Comparison of ENCODE assay signal across 8 cellular contexts in genomic region chr20:57596998-57597939, GRCh38. TPM values are rescaled to one million over a fixed set of nuclear protein-coding genes. Genes with fewer than 3 reads are reported as not detected.
DNase-seq lines count a peak whose midpoint lies in the region; ATAC-seq and TF ChIP-seq lines count a peak whose summit lies in the region.

No MANE protein-coding gene starts in this region.

- H3K27ac ChIP-seq in left lung: no peak overlapping the region

- H3K36me3 Mint-ChIP-seq in central memory CD8-positive, alpha-beta T cell (ENCODE audit: insufficient read depth): peaks cover 1% of the 10 kb centered on the region

- no peak overlapping the region for H3K4me3 ChIP-seq in left lung

- H3K27me3 Mint-ChIP-seq in central memory CD8-positive, alpha-beta T cell: no peaks in the 10 kb centered on the region

- H3K4me1 ChIP-seq in left lung: peaks cover 0 to 7% of the 10 kb centered on the region in 2 donors

- H3K9me3 ChIP-seq in left lung: no peaks in the 10 kb centered on the region

- TF ChIP-seq CTCF in left lung (IDR thresholded peaks at IDR 0.05): peak; percentile 95 to 96

- peak in 10 of 14 donors; percentile 3 to 71 (median 18) for DNase-seq in C1 segment of cervical spinal cord (lab: John Stamatoyannopoulos, UW)
- peak; percentile 49 to 76 for DNase-seq in NCI-H1930 (lab: John Stamatoyannopoulos, UW)
- peak; percentile 56 to 70 for DNase-seq in activated CD4-positive, alpha-beta T cell treated with anti-CD3 and anti-CD28 coated beads for 24 hours (ENCODE audit: low read depth in 2 of 2)
- DNase-seq in central memory CD8-positive, alpha-beta T cell (ENCODE audit: low spot score in 2 of 2): peak; percentile 54 to 72
- peak; percentile 62 to 94 for DNase-seq in left lung
- DNase-seq in stimulated activated CD4-positive, alpha-beta T cell treated with anti-CD3 and anti-CD28 coated beads, TNF-alpha, amount 100 ng/mL, for 4 hours (ENCODE audit: low read depth in 3 of 3): peak; percentile 54 to 65 (median 64)

- intact Hi-C loops in left lung (cut with DNase I): loop anchor here (5.0 to 10.0 kb wide), 3 partner anchors 92 to 610 kb away; no protein-coding TSS in a partner anchor

- peaks cover 0 to 4% of the 10 kb centered on the region in 2 donors for H3K27me3 ChIP-seq in left lung

- ATAC-seq in GM19467 (IDR thresholded peaks at IDR 0.05; ENCODE audit: unreplicated experiment): peak; percentile 52
- ATAC-seq in central memory CD8-positive, alpha-beta T cell (replicated peaks; ENCODE audit: extremely low read depth, poor library complexity, severe bottlenecking): peak; percentile 79
- peak; percentile 93 for ATAC-seq in left lung
- no peak for ATAC-seq in GM19328 (IDR thresholded peaks at IDR 0.05; ENCODE audit: unreplicated experiment)

- no peaks in the 10 kb centered on the region for H3K9me3 Mint-ChIP-seq in central memory CD8-positive, alpha-beta T cell

- H3K36me3 ChIP-seq in left lung: no peaks in the 10 kb centered on the region

- peaks cover 16% of the 10 kb centered on the region for H3K4me1 Mint-ChIP-seq in central memory CD8-positive, alpha-beta T cell

- H3K4me3 Mint-ChIP-seq in central memory CD8-positive, alpha-beta T cell: peak overlapping the region; percentile 11

- peak overlapping the region; percentile 30 for H3K27ac Mint-ChIP-seq in central memory CD8-positive, alpha-beta T cell (ENCODE audit: low read depth)

RNA-seq across cellular contexts. Expression of gene ZBP1, which starts 23.0 kb away (rescaled TPM):
- total RNA-seq in left lung: 1 to 10 TPM; 1.0 to 5.3 TPM

RNA-seq across cellular contexts. Expression of gene PCK1, which starts 36.4 kb away (rescaled TPM):
- total RNA-seq in left lung: not detected

Comparison
In these comparisons a context has a peak if more than half of its experiments do, and no peak if none do; other contexts are left out.
1. DNase-seq: peak in every context shown above with its lines; median percentile 78 in left lung; 64 in stimulated activated CD4-positive, alpha-beta T cell treated with anti-CD3 and anti-CD28 coated beads, TNF-alpha, amount 100 ng/mL, for 4 hours; 63 in activated CD4-positive, alpha-beta T cell treated with anti-CD3 and anti-CD28 coated beads for 24 hours; 63 in central memory CD8-positive, alpha-beta T cell; 62 in NCI-H1930; 18 in C1 segment of cervical spinal cord.